In the genomic region with DNA sequence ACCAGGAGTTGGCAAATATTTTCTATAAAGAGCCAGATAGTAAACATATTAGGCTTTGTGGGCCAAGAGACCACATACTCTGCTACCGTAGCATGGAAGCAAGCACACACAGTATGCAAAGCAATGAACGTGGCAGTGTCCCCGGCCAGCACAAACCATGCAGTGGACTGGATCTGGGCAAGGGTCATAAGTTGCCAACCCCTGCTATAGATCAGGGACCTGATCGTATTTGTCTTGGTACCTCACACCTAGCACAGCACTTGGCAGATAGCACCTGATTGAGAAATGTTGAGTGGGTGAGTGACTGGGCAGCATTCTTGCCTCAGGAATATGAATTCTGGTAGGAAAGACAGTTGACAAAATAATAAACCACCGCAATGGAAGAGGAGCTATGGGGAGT, we compare ENCODE assay signal across 22 cellular contexts.
"Had no signal": no experiment of that assay in that cellular context is flagged by ENCODE, and none has a peak within 500 bp of the region (broad histone marks: within the 10 kb centered on the region; RNA-seq: fewer than 3 reads in every experiment).

No MANE protein-coding gene starts in this region.

- H3K27ac ChIP-seq: KMS-11, SJSA1, SK-N-MC had no signal

- H3K36me3 ChIP-seq: SJSA1 had no signal

- H3K27me3 ChIP-seq: SJSA1 had no signal

- H3K9ac ChIP-seq: KMS-11 had no signal

- H3K4me2 ChIP-seq: KMS-11 had no signal

- ATAC-seq: K562 had no signal

- H3K9me3 ChIP-seq: SJSA1 had no signal

- DNase-seq: Kasumi-1, MM.1S, NCI-H1092 treated with DMSO at 0.1 percent for 48 hours, NCI-H1436, NCI-H187, NCI-H2029, NCI-H2081 treated with DMSO at 0.1 percent for 48 hours, NCI-H2171, NCI-H226, NCI-H446, NCI-H510A, NCI-H524 treated with DMSO at 0.1 percent for 48 hours, NCI-H69, NCI-H774, Right ventricle myocardium superior, RPMI8226, SIG-M5 had no signal

- H3K4me1 ChIP-seq: SJSA1 had no signal

- FAIRE-seq: K562, RCC 7860 had no signal

- H3K4me3 ChIP-seq: K562, SJSA1, SK-N-MC had no signal
